Comparison of ENCODE assay signal across 1 cellular context in the genomic region with DNA sequence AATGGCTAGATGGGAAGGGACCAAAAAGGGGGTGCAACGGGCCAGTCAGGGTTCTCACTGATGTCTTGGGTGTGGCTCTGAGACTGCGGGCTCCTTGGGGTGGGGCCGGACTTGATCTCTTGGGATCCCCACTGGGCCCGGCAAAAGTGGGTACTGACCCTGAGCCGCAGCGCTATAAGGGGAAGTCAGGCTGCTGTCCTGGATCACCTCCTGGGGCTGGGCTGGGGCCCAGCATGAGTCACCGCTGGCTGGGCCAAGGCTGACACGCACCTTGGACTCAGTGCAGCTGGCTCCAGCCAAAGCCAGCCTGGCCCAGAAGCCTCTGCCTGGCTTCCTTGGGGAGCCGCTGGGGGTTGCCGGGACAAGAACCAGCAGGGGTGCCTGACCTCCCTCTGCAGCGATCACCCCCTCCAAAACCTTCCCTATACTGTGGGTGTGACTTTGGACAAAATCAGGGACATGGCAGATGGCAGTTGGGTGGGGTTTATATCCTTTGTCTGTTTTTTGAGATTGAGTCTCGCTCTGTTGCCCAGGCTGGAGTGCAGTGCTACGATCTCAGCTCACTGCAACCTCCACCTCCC.
TF ChIP-seq lines count a peak whose summit lies in the region.

No MANE protein-coding gene starts in this region.

TF ChIP-seq in WTC11, 78 proteins besides CTCF, POLR2A, EP300 and RAD21 (continued from another document):
- TF ChIP-seq, protein P1, sequence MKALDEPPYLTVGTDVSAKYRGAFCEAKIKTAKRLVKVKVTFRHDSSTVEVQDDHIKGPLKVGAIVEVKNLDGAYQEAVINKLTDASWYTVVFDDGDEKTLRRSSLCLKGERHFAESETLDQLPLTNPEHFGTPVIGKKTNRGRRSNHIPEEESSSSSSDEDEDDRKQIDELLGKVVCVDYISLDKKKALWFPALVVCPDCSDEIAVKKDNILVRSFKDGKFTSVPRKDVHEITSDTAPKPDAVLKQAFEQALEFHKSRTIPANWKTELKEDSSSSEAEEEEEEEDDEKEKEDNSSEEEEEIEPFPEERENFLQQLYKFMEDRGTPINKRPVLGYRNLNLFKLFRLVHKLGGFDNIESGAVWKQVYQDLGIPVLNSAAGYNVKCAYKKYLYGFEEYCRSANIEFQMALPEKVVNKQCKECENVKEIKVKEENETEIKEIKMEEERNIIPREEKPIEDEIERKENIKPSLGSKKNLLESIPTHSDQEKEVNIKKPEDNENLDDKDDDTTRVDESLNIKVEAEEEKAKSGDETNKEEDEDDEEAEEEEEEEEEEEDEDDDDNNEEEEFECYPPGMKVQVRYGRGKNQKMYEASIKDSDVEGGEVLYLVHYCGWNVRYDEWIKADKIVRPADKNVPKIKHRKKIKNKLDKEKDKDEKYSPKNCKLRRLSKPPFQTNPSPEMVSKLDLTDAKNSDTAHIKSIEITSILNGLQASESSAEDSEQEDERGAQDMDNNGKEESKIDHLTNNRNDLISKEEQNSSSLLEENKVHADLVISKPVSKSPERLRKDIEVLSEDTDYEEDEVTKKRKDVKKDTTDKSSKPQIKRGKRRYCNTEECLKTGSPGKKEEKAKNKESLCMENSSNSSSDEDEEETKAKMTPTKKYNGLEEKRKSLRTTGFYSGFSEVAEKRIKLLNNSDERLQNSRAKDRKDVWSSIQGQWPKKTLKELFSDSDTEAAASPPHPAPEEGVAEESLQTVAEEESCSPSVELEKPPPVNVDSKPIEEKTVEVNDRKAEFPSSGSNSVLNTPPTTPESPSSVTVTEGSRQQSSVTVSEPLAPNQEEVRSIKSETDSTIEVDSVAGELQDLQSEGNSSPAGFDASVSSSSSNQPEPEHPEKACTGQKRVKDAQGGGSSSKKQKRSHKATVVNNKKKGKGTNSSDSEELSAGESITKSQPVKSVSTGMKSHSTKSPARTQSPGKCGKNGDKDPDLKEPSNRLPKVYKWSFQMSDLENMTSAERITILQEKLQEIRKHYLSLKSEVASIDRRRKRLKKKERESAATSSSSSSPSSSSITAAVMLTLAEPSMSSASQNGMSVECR (CRISPR knock-in tag; IDR thresholded peaks at IDR 0.05; ENCODE audit: borderline replicate concordance), result no peak
- TF ChIP-seq, protein P2, sequence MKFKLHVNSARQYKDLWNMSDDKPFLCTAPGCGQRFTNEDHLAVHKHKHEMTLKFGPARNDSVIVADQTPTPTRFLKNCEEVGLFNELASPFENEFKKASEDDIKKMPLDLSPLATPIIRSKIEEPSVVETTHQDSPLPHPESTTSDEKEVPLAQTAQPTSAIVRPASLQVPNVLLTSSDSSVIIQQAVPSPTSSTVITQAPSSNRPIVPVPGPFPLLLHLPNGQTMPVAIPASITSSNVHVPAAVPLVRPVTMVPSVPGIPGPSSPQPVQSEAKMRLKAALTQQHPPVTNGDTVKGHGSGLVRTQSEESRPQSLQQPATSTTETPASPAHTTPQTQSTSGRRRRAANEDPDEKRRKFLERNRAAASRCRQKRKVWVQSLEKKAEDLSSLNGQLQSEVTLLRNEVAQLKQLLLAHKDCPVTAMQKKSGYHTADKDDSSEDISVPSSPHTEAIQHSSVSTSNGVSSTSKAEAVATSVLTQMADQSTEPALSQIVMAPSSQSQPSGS (CRISPR knock-in tag; IDR thresholded peaks at IDR 0.05; ENCODE audit: borderline replicate concordance, low read depth), result no peak
